Comparison of ENCODE assay signal across 1 cellular context in genomic region chr12:84976133-84976532, GRCh38.
TF ChIP-seq lines count a peak whose summit lies in the region.

No MANE protein-coding gene starts in this region.

TF ChIP-seq in HepG2, 621 proteins besides CTCF, POLR2A, EP300 and RAD21 (continued from another document):
- TF ChIP-seq AKNA (CRISPR knock-in tag; IDR thresholded peaks at IDR 0.05; ENCODE audit: borderline replicate concordance) (no peak), DNMT3B (CRISPR knock-in tag; conservative IDR thresholded peaks at IDR 0.05) (no peak), DZIP1 (CRISPR knock-in tag; IDR thresholded peaks at IDR 0.05) (no peak), HMGXB4 (CRISPR knock-in tag; IDR thresholded peaks at IDR 0.05; ENCODE audit: borderline replicate concordance in 1 of 2, low read depth in 1 of 2) (no peak)
TF ChIP-seq in HepG2: peak in this region for 0.
